1 cellular context compared by ENCODE assay signal in the genomic region with DNA sequence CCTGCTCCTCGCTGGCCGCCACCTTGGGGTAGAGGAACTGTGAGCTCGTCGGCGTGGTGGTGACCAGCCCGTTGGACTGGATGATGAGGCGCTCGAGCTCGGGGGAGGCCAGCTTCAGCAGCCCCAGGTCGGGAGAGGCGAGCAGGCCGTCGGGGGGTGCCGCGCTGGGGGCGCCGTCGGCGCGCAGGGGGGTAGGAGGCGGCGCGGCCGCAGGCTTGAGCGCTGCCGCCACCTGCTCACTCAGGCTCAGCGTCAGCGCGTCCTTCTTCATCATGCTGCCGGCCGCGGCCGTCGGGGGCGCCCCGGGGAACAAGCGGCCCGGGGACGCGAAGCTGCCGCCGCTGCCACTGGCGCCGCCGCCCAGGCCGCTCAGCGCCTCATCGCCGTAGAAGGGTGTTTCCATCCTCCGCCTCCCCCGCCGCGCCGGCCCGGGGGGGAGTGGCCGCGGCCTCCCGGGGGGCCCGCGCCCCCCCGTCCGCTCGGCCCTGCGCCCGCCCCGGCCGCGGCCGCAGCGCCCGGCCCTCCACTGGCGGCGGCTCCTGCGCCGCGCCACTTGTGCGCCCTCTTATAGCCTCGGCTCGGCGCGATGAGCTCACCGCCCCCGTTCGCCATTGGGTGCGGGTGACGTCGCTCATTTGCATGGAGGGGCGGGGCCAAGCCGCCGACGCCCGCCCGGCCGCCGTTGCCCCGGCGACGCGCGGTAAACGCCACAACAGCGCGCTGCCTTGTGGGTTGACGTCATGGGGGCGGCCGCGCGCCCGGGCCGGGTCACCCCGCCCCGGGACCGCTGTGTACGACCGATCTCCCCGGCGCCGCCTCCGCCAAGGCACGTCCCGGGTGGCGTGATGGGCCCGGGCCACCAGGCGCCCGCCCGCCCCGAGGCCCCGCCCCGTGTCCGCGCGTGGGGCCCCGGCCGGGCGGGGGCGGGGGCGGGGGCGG.
A peak's percentile ranks its signal among the peaks of the same experiment; 100 is the strongest.
TF ChIP-seq lines count a peak whose summit lies in the region.

A gene (minus strand): TSS at position 541 of the 939 bp plus-strand sequence. CDS start 138 bp downstream, at position 403.

TF ChIP-seq in HepG2, 621 proteins besides CTCF, POLR2A, EP300 and RAD21 (continued from another document and continues in another):
- TF ChIP-seq, protein P1, sequence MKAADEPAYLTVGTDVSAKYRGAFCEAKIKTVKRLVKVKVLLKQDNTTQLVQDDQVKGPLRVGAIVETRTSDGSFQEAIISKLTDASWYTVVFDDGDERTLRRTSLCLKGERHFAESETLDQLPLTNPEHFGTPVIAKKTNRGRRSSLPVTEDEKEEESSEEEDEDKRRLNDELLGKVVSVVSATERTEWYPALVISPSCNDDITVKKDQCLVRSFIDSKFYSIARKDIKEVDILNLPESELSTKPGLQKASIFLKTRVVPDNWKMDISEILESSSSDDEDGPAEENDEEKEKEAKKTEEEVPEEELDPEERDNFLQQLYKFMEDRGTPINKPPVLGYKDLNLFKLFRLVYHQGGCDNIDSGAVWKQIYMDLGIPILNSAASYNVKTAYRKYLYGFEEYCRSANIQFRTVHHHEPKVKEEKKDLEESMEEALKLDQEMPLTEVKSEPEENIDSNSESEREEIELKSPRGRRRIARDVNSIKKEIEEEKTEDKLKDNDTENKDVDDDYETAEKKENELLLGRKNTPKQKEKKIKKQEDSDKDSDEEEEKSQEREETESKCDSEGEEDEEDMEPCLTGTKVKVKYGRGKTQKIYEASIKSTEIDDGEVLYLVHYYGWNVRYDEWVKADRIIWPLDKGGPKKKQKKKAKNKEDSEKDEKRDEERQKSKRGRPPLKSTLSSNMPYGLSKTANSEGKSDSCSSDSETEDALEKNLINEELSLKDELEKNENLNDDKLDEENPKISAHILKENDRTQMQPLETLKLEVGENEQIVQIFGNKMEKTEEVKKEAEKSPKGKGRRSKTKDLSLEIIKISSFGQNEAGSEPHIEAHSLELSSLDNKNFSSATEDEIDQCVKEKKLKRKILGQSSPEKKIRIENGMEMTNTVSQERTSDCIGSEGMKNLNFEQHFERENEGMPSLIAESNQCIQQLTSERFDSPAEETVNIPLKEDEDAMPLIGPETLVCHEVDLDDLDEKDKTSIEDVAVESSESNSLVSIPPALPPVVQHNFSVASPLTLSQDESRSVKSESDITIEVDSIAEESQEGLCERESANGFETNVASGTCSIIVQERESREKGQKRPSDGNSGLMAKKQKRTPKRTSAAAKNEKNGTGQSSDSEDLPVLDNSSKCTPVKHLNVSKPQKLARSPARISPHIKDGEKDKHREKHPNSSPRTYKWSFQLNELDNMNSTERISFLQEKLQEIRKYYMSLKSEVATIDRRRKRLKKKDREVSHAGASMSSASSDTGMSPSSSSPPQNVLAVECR (CRISPR knock-in tag; IDR thresholded peaks at IDR 0.05; ENCODE audit: borderline replicate concordance) = peak; percentile 75; the same call in 1 of the 2 replicates
- TF ChIP-seq ZNF33A (CRISPR knock-in tag; IDR thresholded peaks at IDR 0.05; ENCODE audit: borderline replicate concordance) = no peak
- TF ChIP-seq, protein P2, sequence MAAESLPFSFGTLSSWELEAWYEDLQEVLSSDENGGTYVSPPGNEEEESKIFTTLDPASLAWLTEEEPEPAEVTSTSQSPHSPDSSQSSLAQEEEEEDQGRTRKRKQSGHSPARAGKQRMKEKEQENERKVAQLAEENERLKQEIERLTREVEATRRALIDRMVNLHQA (CRISPR knock-in tag; IDR thresholded peaks at IDR 0.05) = no peak
- TF ChIP-seq, protein P3, sequence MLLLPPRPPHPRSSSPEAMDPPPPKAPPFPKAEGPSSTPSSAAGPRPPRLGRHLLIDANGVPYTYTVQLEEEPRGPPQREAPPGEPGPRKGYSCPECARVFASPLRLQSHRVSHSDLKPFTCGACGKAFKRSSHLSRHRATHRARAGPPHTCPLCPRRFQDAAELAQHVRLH (CRISPR knock-in tag; IDR thresholded peaks at IDR 0.05; ENCODE audit: borderline replicate concordance, low read depth) = no peak
- TF ChIP-seq, protein P4, sequence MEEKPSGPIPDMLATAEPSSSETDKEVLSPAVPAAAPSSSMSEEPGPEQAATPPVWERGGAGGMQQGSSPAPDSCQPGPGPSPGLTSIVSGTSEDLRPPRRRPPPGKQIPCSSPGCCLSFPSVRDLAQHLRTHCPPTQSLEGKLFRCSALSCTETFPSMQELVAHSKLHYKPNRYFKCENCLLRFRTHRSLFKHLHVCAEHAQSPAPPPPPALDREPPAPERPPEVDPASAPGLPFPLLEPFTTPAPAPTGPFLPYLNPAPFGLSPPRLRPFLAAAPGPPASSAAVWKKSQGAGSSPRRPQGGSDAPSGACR (CRISPR knock-in tag; IDR thresholded peaks at IDR 0.05) = no peak
- TF ChIP-seq, protein P5, sequence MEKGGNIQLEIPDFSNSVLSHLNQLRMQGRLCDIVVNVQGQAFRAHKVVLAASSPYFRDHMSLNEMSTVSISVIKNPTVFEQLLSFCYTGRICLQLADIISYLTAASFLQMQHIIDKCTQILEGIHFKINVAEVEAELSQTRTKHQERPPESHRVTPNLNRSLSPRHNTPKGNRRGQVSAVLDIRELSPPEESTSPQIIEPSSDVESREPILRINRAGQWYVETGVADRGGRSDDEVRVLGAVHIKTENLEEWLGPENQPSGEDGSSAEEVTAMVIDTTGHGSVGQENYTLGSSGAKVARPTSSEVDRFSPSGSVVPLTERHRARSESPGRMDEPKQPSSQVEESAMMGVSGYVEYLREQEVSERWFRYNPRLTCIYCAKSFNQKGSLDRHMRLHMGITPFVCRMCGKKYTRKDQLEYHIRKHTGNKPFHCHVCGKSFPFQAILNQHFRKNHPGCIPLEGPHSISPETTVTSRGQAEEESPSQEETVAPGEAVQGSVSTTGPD (CRISPR knock-in tag; IDR thresholded peaks at IDR 0.05) = no peak
- TF ChIP-seq, protein P6, sequence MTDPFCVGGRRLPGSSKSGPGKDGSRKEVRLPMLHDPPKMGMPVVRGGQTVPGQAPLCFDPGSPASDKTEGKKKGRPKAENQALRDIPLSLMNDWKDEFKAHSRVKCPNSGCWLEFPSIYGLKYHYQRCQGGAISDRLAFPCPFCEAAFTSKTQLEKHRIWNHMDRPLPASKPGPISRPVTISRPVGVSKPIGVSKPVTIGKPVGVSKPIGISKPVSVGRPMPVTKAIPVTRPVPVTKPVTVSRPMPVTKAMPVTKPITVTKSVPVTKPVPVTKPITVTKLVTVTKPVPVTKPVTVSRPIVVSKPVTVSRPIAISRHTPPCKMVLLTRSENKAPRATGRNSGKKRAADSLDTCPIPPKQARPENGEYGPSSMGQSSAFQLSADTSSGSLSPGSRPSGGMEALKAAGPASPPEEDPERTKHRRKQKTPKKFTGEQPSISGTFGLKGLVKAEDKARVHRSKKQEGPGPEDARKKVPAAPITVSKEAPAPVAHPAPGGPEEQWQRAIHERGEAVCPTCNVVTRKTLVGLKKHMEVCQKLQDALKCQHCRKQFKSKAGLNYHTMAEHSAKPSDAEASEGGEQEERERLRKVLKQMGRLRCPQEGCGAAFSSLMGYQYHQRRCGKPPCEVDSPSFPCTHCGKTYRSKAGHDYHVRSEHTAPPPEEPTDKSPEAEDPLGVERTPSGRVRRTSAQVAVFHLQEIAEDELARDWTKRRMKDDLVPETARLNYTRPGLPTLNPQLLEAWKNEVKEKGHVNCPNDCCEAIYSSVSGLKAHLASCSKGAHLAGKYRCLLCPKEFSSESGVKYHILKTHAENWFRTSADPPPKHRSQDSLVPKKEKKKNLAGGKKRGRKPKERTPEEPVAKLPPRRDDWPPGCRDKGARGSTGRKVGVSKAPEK (CRISPR knock-in tag; IDR thresholded peaks at IDR 0.05; ENCODE audit: borderline replicate concordance) = no peak
- TF ChIP-seq, protein P7, sequence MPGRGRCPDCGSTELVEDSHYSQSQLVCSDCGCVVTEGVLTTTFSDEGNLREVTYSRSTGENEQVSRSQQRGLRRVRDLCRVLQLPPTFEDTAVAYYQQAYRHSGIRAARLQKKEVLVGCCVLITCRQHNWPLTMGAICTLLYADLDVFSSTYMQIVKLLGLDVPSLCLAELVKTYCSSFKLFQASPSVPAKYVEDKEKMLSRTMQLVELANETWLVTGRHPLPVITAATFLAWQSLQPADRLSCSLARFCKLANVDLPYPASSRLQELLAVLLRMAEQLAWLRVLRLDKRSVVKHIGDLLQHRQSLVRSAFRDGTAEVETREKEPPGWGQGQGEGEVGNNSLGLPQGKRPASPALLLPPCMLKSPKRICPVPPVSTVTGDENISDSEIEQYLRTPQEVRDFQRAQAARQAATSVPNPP (CRISPR knock-in tag; IDR thresholded peaks at IDR 0.05) = no peak; the same call in 1 of the 2 replicates
- TF ChIP-seq ZNF430 (CRISPR knock-in tag; IDR thresholded peaks at IDR 0.05) = 0 out of 2 replicates have a peak, but pooled peaks have one; percentile 4
- no peak for TF ChIP-seq ZKSCAN1 (IDR thresholded peaks at IDR 0.05; ENCODE audit: low read length)
- TF ChIP-seq NR2F2 (IDR thresholded peaks at IDR 0.05; ENCODE audit: borderline replicate concordance, low read depth) = no peak
- TF ChIP-seq ZNF792 (CRISPR knock-in tag; IDR thresholded peaks at IDR 0.05) = no peak
- no peak for TF ChIP-seq SNRNP70 (IDR thresholded peaks at IDR 0.05; ENCODE audit: low read depth, low read length)
- TF ChIP-seq, protein P8, sequence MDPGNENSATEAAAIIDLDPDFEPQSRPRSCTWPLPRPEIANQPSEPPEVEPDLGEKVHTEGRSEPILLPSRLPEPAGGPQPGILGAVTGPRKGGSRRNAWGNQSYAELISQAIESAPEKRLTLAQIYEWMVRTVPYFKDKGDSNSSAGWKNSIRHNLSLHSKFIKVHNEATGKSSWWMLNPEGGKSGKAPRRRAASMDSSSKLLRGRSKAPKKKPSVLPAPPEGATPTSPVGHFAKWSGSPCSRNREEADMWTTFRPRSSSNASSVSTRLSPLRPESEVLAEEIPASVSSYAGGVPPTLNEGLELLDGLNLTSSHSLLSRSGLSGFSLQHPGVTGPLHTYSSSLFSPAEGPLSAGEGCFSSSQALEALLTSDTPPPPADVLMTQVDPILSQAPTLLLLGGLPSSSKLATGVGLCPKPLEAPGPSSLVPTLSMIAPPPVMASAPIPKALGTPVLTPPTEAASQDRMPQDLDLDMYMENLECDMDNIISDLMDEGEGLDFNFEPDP (CRISPR knock-in tag; conservative IDR thresholded peaks at IDR 0.05) = no peak
- TF ChIP-seq, protein P9, sequence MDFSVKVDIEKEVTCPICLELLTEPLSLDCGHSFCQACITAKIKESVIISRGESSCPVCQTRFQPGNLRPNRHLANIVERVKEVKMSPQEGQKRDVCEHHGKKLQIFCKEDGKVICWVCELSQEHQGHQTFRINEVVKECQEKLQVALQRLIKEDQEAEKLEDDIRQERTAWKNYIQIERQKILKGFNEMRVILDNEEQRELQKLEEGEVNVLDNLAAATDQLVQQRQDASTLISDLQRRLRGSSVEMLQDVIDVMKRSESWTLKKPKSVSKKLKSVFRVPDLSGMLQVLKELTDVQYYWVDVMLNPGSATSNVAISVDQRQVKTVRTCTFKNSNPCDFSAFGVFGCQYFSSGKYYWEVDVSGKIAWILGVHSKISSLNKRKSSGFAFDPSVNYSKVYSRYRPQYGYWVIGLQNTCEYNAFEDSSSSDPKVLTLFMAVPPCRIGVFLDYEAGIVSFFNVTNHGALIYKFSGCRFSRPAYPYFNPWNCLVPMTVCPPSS (IDR thresholded peaks at IDR 0.05) = no peak
- TF ChIP-seq ZNF12 (CRISPR knock-in tag; IDR thresholded peaks at IDR 0.05) = no peak
- no peak for TF ChIP-seq PCBP1 (IDR thresholded peaks at IDR 0.05; ENCODE audit: borderline replicate concordance, low read depth, low read length)
- TF ChIP-seq ZNF136 (CRISPR knock-in tag; IDR thresholded peaks at IDR 0.05; ENCODE audit: low read depth) = peak; percentile 59; the same call in 1 of the 2 replicates
- TF ChIP-seq RORA (CRISPR knock-in tag; IDR thresholded peaks at IDR 0.05) = no peak
- TF ChIP-seq, protein P10, sequence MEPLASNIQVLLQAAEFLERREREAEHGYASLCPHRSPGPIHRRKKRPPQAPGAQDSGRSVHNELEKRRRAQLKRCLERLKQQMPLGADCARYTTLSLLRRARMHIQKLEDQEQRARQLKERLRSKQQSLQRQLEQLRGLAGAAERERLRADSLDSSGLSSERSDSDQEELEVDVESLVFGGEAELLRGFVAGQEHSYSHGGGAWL (CRISPR knock-in tag; IDR thresholded peaks at IDR 0.05) = peak; percentile 61; the same call in 1 of the 2 replicates
- no peak for TF ChIP-seq KDM2A (CRISPR knock-in tag; IDR thresholded peaks at IDR 0.05; ENCODE audit: borderline replicate concordance, low read depth)
- no peak for TF ChIP-seq SNAI1 (CRISPR knock-in tag; IDR thresholded peaks at IDR 0.05; ENCODE audit: borderline replicate concordance)
- no peak for TF ChIP-seq SATB2 (CRISPR knock-in tag; IDR thresholded peaks at IDR 0.05)
- TF ChIP-seq HMG20A (CRISPR knock-in tag; IDR thresholded peaks at IDR 0.05; ENCODE audit: borderline replicate concordance) = no peak
- TF ChIP-seq SALL2 (CRISPR knock-in tag; IDR thresholded peaks at IDR 0.05) = 0 out of 2 replicates have a peak, but pooled peaks have one; percentile 42
- no peak for TF ChIP-seq ZNF205 (CRISPR knock-in tag; IDR thresholded peaks at IDR 0.05)
- TF ChIP-seq, protein P11, sequence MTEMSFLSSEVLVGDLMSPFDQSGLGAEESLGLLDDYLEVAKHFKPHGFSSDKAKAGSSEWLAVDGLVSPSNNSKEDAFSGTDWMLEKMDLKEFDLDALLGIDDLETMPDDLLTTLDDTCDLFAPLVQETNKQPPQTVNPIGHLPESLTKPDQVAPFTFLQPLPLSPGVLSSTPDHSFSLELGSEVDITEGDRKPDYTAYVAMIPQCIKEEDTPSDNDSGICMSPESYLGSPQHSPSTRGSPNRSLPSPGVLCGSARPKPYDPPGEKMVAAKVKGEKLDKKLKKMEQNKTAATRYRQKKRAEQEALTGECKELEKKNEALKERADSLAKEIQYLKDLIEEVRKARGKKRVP (CRISPR knock-in tag; IDR thresholded peaks at IDR 0.05) = no peak
- TF ChIP-seq ZNF570 (CRISPR knock-in tag; IDR thresholded peaks at IDR 0.05; ENCODE audit: borderline replicate concordance) = no peak
- TF ChIP-seq, protein P12, sequence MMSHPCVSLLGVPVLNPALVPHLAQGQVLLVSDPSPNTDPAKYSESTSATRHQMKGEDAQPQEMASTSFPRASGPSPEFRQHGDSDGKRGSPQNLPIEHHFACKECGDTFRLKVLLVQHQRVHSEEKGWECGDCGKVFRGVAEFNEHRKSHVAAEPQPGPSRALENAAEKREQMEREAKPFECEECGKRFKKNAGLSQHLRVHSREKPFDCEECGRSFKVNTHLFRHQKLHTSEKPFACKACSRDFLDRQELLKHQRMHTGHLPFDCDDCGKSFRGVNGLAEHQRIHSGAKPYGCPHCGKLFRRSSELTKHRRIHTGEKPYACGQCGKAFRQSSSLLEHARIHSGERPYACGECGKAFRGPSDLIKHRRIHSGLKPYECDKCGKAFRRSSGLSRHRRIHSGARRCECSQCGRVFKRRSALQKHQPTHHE (CRISPR knock-in tag; IDR thresholded peaks at IDR 0.05; ENCODE audit: borderline replicate concordance) = no peak
- TF ChIP-seq SRY (CRISPR knock-in tag; IDR thresholded peaks at IDR 0.05) = no peak; the same call in 1 of the 2 replicates
- TF ChIP-seq PHB2 (IDR thresholded peaks at IDR 0.05; ENCODE audit: partially characterized antibody) = no peak
